ENCODE assay signal across 9 cellular contexts in the genomic region with DNA sequence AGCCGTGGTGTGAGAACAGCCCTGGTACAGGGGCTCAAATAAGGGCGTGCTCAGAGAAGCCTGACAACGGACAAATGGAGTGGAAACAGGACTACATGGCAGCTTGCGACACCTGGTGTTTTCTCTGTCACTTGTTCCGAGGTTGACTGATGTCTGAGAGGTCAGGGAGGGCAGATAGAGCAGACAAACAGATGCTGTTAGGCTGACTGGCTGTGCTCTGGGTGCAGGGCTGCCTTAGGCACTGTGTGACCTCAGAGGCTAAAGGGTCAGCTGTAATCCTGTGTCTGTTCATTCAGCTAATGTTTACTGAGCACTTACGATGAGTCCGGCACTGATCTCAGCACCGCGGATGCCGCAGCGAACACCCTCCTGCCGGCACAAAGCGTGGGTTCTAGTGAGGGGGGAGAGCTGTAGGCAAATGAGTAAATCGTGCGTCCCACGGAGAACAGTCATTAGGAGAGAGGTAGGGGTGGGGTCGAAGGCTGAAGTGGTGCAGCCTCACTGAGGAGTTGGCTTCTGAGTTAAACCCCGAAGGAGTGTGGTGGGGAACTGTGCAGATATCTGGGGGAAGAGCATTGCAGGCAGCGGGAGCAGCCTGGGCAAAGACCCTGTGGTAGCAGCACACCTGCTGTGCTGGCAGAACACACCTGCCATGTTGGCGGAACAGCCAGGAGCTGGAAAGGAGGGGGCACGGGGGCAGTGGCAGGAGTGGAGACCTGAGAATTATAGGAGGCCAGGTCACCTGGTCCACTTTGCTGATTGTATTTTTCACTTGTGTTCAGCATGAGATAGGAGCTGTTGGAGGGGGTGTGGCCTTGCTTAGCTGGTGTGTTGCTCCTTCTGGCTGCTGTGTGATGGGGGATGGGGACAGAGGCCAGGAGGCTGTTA. TPM values are rescaled to one million over a fixed set of nuclear protein-coding genes. Genes with fewer than 3 reads are reported as not detected.
A peak's percentile ranks its signal among the peaks of the same experiment; 100 is the strongest.
DNase-seq lines count a peak whose midpoint lies in the region; ATAC-seq, FAIRE-seq and TF ChIP-seq lines count a peak whose summit lies in the region.
"Had no signal": no experiment of that assay in that cellular context is flagged by ENCODE, and none has a peak within 500 bp of the region (broad histone marks: within the 10 kb centered on the region; RNA-seq: fewer than 3 reads in every experiment).

No MANE protein-coding gene starts in this region.

- peaks cover 0 to 4% (median 0%) of the 10 kb centered on the region in 7 donors for H3K4me1 Mint-ChIP-seq in naive thymus-derived CD4-positive, alpha-beta T cell
- H3K4me1 Mint-ChIP-seq: nephron had no signal

- H3K4me3 ChIP-seq in GM12865 (ENCODE audit: low read depth, low read length) = no peak overlapping the region
- no peak overlapping the region for H3K4me3 ChIP-seq in naive thymus-derived CD4-positive, alpha-beta T cell (ENCODE audit: low read length)

- H3K27ac ChIP-seq in naive thymus-derived CD4-positive, alpha-beta T cell (ENCODE audit: low read depth, low read length) = no peak overlapping the region

- peak; percentile 87 for DNase-seq in GM12865 (ENCODE audit: low read depth)
- DNase-seq in ecto neural progenitor cell (ENCODE audit: low spot score) = peak; percentile 82
- DNase-seq in AG20443 (ENCODE audit: low spot score) = no peak
- DNase-seq in naive thymus-derived CD4-positive, alpha-beta T cell = no peak
- DNase-seq in frontal cortex (ENCODE audit: low spot score in 2 of 2) = no peak
- DNase-seq in activated CD8-positive, alpha-beta memory T cell treated with anti-CD3 and anti-CD28 coated beads, Interleukin-2, amount 50 U/mL, for 48 hours = no peak

- no peaks in the 10 kb centered on the region for H3K27me3 ChIP-seq in naive thymus-derived CD4-positive, alpha-beta T cell (ENCODE audit: control insufficient read depth in 2 of 2, insufficient read depth in 2 of 2, low read length in 2 of 2)

- no peak for FAIRE-seq in frontal cortex (lab: Jason Lieb, UNC)

- H3K9me3 ChIP-seq in naive thymus-derived CD4-positive, alpha-beta T cell (ENCODE audit: control insufficient read depth in 2 of 3, low read length in 3 of 3) = no peaks in the 10 kb centered on the region

- no peaks in the 10 kb centered on the region for H3K4me1 ChIP-seq in naive thymus-derived CD4-positive, alpha-beta T cell (ENCODE audit: control insufficient read depth in 2 of 2, insufficient read depth in 2 of 2, low read length in 2 of 2)

- TF ChIP-seq CTCF in GM12865 (IDR thresholded peaks at IDR 0.05; ENCODE audit: insufficient read depth, low read depth, low read length, missing control alignments) = peak; percentile 40

- H3K27me3 Mint-ChIP-seq in naive thymus-derived CD4-positive, alpha-beta T cell = no peaks in the 10 kb centered on the region

- POLR2A ChIA-PET in naive thymus-derived CD4-positive, alpha-beta T cell (lab: Charles Lee) = no interaction called here

- no peak overlapping the region for H3K4me3 Mint-ChIP-seq in naive thymus-derived CD4-positive, alpha-beta T cell
- H3K4me3 Mint-ChIP-seq: nephron had no signal

- H3K36me3 ChIP-seq in naive thymus-derived CD4-positive, alpha-beta T cell (ENCODE audit: control insufficient read depth in 2 of 3, insufficient read depth in 3 of 3, low read length in 3 of 3) = no peaks in the 10 kb centered on the region

- CTCF ChIA-PET in naive thymus-derived CD4-positive, alpha-beta T cell (lab: Charles Lee) = no interaction called here

- peaks cover 0 to 2% (median 0%) of the 10 kb centered on the region in 11 donors for H3K9me3 Mint-ChIP-seq in naive thymus-derived CD4-positive, alpha-beta T cell
- H3K9me3 Mint-ChIP-seq: nephron had no signal

- peaks cover 0 to 9% (median 0%) of the 10 kb centered on the region in 5 donors for H3K36me3 Mint-ChIP-seq in naive thymus-derived CD4-positive, alpha-beta T cell

- ATAC-seq in GM19455 (IDR thresholded peaks at IDR 0.05; ENCODE audit: unreplicated experiment) (peak; percentile 90), HG03378 (IDR thresholded peaks at IDR 0.05; ENCODE audit: unreplicated experiment) (peak; percentile 94)
- no peak for ATAC-seq in naive thymus-derived CD4-positive, alpha-beta T cell

- H3K27ac Mint-ChIP-seq in naive thymus-derived CD4-positive, alpha-beta T cell = peak overlapping the region in 1 of 9 donors; percentile 26
- H3K27ac Mint-ChIP-seq: nephron had no signal

- intact Hi-C loops in naive thymus-derived CD4-positive, alpha-beta T cell (cut with micrococcal nuclease) = no loop called here

RNA-seq across cellular contexts. Expression of a gene that starts 35.0 kb away (rescaled TPM):
- total RNA-seq in naive thymus-derived CD4-positive, alpha-beta T cell = 1 to 10 TPM in 2 of 5 experiments, under 1 TPM in 3; 0.40 to 7.7 (median 0.73) TPM
- polyA plus RNA-seq in naive thymus-derived CD4-positive, alpha-beta T cell = under 1 TPM; 0.40 to 0.64 TPM
- total RNA-seq in frontal cortex = 19.6 TPM

RNA-seq across cellular contexts. Expression of a gene that starts 54.3 kb away (rescaled TPM):
- 10 to 100 TPM; 59.4 to 73.3 (median 60.9) TPM for total RNA-seq in naive thymus-derived CD4-positive, alpha-beta T cell
- 10 to 100 TPM; 69.2 to 98.2 TPM for polyA plus RNA-seq in naive thymus-derived CD4-positive, alpha-beta T cell
- total RNA-seq in frontal cortex = 128 TPM

Comparison
In these comparisons a context has a peak if more than half of its experiments do, and no peak if none do; other contexts are left out.
1. DNase-seq: peak in GM12865 (single experiment) and ecto neural progenitor cell (single experiment); none in AG20443 (single experiment), naive thymus-derived CD4-positive, alpha-beta T cell (0 of 9), frontal cortex (0 of 2) and activated CD8-positive, alpha-beta memory T cell treated with anti-CD3 and anti-CD28 coated beads, Interleukin-2, amount 50 U/mL, for 48 hours (single experiment).